Comparison of ENCODE assay signal across 8 cellular contexts in genomic region chr22:29580200-29580810, GRCh38. TPM values are rescaled to one million over a fixed set of nuclear protein-coding genes. Genes with fewer than 3 reads are reported as not detected.
DNase-seq lines count a peak whose midpoint lies in the region; ATAC-seq and TF ChIP-seq lines count a peak whose summit lies in the region.

No MANE protein-coding gene starts in this region.

- H3K27me3 ChIP-seq in CD4-positive, alpha-beta T cell (ENCODE audit: control insufficient read depth, insufficient read depth, low read length) = no peaks in the 10 kb centered on the region

- H3K27ac Mint-ChIP-seq in CD4-positive, alpha-beta T cell = peak overlapping the region; percentile 86

- intact Hi-C loops in CD4-positive, alpha-beta T cell (cut with DNase I, micrococcal nuclease) = loop anchor here in 1 of 2 experiments (2.0 kb wide), 3 partner anchors 22 to 186 kb away; partner anchors contain the start of genes NF2, UQCR10 and ZMAT5
- intact Hi-C loops in left ventricle myocardium superior (cut with micrococcal nuclease) = no loop called here

- DNase-seq in CD4-positive, alpha-beta T cell = no peak
- DNase-seq in activated T-cell treated with anti-CD3 and anti-CD28 coated beads, Interleukin-2, amount 50 U/mL, for 4 hours = no peak
- no peak for DNase-seq in left ventricle myocardium superior
- DNase-seq in skeletal muscle cell (ENCODE audit: low read depth) = no peak
- no peak for DNase-seq in kidney tubule cell (ENCODE audit: low spot score)

- peak overlapping the region; percentile 95 for H3K4me3 Mint-ChIP-seq in CD4-positive, alpha-beta T cell
- H3K4me3 Mint-ChIP-seq in activated T-cell treated with anti-CD3 and anti-CD28 coated beads, Interleukin-2, amount 50 U/mL, for 4 hours = peak overlapping the region; percentile 89

- peaks cover 18% of the 10 kb centered on the region for H3K4me1 Mint-ChIP-seq in CD4-positive, alpha-beta T cell (ENCODE audit: low read depth)
- H3K4me1 Mint-ChIP-seq in activated T-cell treated with anti-CD3 and anti-CD28 coated beads, Interleukin-2, amount 50 U/mL, for 4 hours (ENCODE audit: low read depth) = peaks cover 11% of the 10 kb centered on the region

- CTCF ChIA-PET in CD4-positive, alpha-beta T cell (lab: Charles Lee) = no interaction called here

- peak overlapping the region; percentile 46 for H3K27ac ChIP-seq in CD4-positive, alpha-beta T cell (ENCODE audit: low read depth, low read length)

- POLR2A ChIA-PET in CD4-positive, alpha-beta T cell (lab: Charles Lee) = interaction anchor here (0.5 to 3.0 kb wide), 3 partner anchors 24 to 160 kb away, joined by 3 to 17 read pairs (median 4); partner anchors contain the start of gene THOC5

- H3K4me3 ChIP-seq in skeletal muscle cell (ENCODE audit: low read depth, low read length) = peak overlapping the region; percentile 66

- H3K9me3 Mint-ChIP-seq in CD4-positive, alpha-beta T cell = no peaks in the 10 kb centered on the region
- no peaks in the 10 kb centered on the region for H3K9me3 Mint-ChIP-seq in activated T-cell treated with anti-CD3 and anti-CD28 coated beads, Interleukin-2, amount 50 U/mL, for 4 hours

- H3K36me3 Mint-ChIP-seq in CD4-positive, alpha-beta T cell (ENCODE audit: low read depth) = peaks cover 3% of the 10 kb centered on the region
- H3K36me3 Mint-ChIP-seq in activated T-cell treated with anti-CD3 and anti-CD28 coated beads, Interleukin-2, amount 50 U/mL, for 4 hours (ENCODE audit: insufficient read depth) = no peaks in the 10 kb centered on the region

- TF ChIP-seq CTCF in CD4-positive, alpha-beta T cell (IDR thresholded peaks at IDR 0.05) = no peak

- H3K27me3 Mint-ChIP-seq in CD4-positive, alpha-beta T cell = no peaks in the 10 kb centered on the region
- no peaks in the 10 kb centered on the region for H3K27me3 Mint-ChIP-seq in activated T-cell treated with anti-CD3 and anti-CD28 coated beads, Interleukin-2, amount 50 U/mL, for 4 hours (ENCODE audit: low read depth)

- no peak for ATAC-seq in CD4-positive, alpha-beta T cell (ENCODE audit: poor library complexity)
- ATAC-seq in HG02588 (IDR thresholded peaks at IDR 0.05; ENCODE audit: unreplicated experiment) (peak; percentile 11), left ventricle myocardium superior (peak; percentile 26), HG03565 (IDR thresholded peaks at IDR 0.05; ENCODE audit: unreplicated experiment) (no peak), GM18870 (IDR thresholded peaks at IDR 0.05; ENCODE audit: unreplicated experiment) (no peak)
- peak; percentile 3 to 7 for ATAC-seq in activated T-cell treated with anti-CD3 and anti-CD28 coated beads, Interleukin-2, amount 50 U/mL, for 4 hours

- no peaks in the 10 kb centered on the region for H3K9me3 ChIP-seq in CD4-positive, alpha-beta T cell (ENCODE audit: control insufficient read depth, low read length)

RNA-seq across cellular contexts. Expression of gene NIPSNAP1, which starts 0.6 kb away (rescaled TPM):
- total RNA-seq in CD4-positive, alpha-beta T cell = 10 to 100 TPM; 17.8 to 20.5 TPM
- 10 to 100 TPM; 11.8 to 15.2 (median 12.9) TPM for total RNA-seq in activated T-cell treated with anti-CD3 and anti-CD28 coated beads, Interleukin-2, amount 50 U/mL, for 4 hours
- total RNA-seq in left ventricle myocardium superior = 18.3 TPM

RNA-seq across cellular contexts. Expression of gene NF2, which starts 23.1 kb away (rescaled TPM):
- total RNA-seq in CD4-positive, alpha-beta T cell = 10 to 100 TPM; 23.1 to 24.5 TPM
- total RNA-seq in activated T-cell treated with anti-CD3 and anti-CD28 coated beads, Interleukin-2, amount 50 U/mL, for 4 hours = 10 to 100 TPM; 65.4 to 70.2 (median 66.0) TPM
- total RNA-seq in left ventricle myocardium superior = 53.8 TPM

RNA-seq across cellular contexts. Expression of gene THOC5, which starts 26.7 kb away (rescaled TPM):
- 10 to 100 TPM; 27.1 to 32.9 TPM for total RNA-seq in CD4-positive, alpha-beta T cell
- 10 to 100 TPM; 69.2 to 69.7 (median 69.5) TPM for total RNA-seq in activated T-cell treated with anti-CD3 and anti-CD28 coated beads, Interleukin-2, amount 50 U/mL, for 4 hours
- 41.5 TPM for total RNA-seq in left ventricle myocardium superior

Comparison
In these comparisons a context has a peak if more than half of its experiments do, and no peak if none do; other contexts are left out.
1. ATAC-seq: peak in HG02588 (single experiment), activated T-cell treated with anti-CD3 and anti-CD28 coated beads, Interleukin-2, amount 50 U/mL, for 4 hours (2 of 2) and left ventricle myocardium superior (single experiment); none in CD4-positive, alpha-beta T cell (single experiment), HG03565 (single experiment) and GM18870 (single experiment).